In genomic region chr12:123421314-123421713, GRCh38 we compare ENCODE assay signal across 1 cellular context.
TF ChIP-seq lines count a peak whose summit lies in the region.

No MANE protein-coding gene starts in this region.

TF ChIP-seq in K562, 482 proteins besides CTCF, POLR2A, EP300 and RAD21:
- TF ChIP-seq ILF3 (IDR thresholded peaks at IDR 0.05; ENCODE audit: borderline replicate concordance) (no peak), FOXK2 (conservative IDR thresholded peaks at IDR 0.05 in 1 of 2, IDR thresholded peaks at IDR 0.05 in 1 of 2; ENCODE audit: low read depth in 2 of 2) (no peak), BMI1 (IDR thresholded peaks at IDR 0.05; ENCODE audit: low read length) (no peak), ZNF583 (CRISPR knock-in tag; IDR thresholded peaks at IDR 0.05) (no peak), CHCHD3 (CRISPR knock-in tag; IDR thresholded peaks at IDR 0.05) (no peak), ATF2 (CRISPR knock-in tag; IDR thresholded peaks at IDR 0.05) (no peak), ASH1L (IDR thresholded peaks at IDR 0.05; ENCODE audit: borderline replicate concordance, low read depth, partially characterized antibody) (no peak), FOXA1 (IDR thresholded peaks at IDR 0.05; ENCODE audit: borderline replicate concordance) (no peak), NFE2 (IDR thresholded peaks at IDR 0.05; ENCODE audit: low read depth) (no peak)
